In genomic region chr5:10442581-10442980, GRCh38 we compare ENCODE assay signal across 10 cellular contexts. TPM values are rescaled to one million over a fixed set of nuclear protein-coding genes. Genes with fewer than 3 reads are reported as not detected.
DNase-seq lines count a peak whose midpoint lies in the region; ATAC-seq, FAIRE-seq and TF ChIP-seq lines count a peak whose summit lies in the region.
"Had no signal": no experiment of that assay in that cellular context is flagged by ENCODE, and none has a peak within 500 bp of the region (broad histone marks: within the 10 kb centered on the region; RNA-seq: fewer than 3 reads in every experiment).

No MANE protein-coding gene starts in this region.

- H3K36me3 ChIP-seq in CD4-positive, CD25-positive, alpha-beta regulatory T cell (ENCODE audit: control insufficient read depth, insufficient read depth, low read length), result no peaks in the 10 kb centered on the region
- peaks cover 7% of the 10 kb centered on the region; the same call in 1 of the 3 replicates for H3K36me3 ChIP-seq in K562 (ENCODE audit: control insufficient read depth, insufficient read depth, low read length)

- peaks cover 11% of the 10 kb centered on the region for H3K36me3 Mint-ChIP-seq in CD4-positive, CD25-positive, alpha-beta regulatory T cell

- peaks cover 0 to 4% (median 3%) of the 10 kb centered on the region in 7 donors for H3K9me3 Mint-ChIP-seq in CD4-positive, CD25-positive, alpha-beta regulatory T cell

- TF ChIP-seq POLR2A in K562 (conservative IDR thresholded peaks at IDR 0.05), result no peak

- no peak for TF ChIP-seq CTCF in LNCaP clone FGC (IDR thresholded peaks at IDR 0.05; ENCODE audit: control insufficient read depth, extremely low read depth, insufficient read depth)
- TF ChIP-seq CTCF in K562 (IDR thresholded peaks at IDR 0.05 in 2 of 3, conservative IDR thresholded peaks at IDR 0.05 in 1 of 3; ENCODE audit: insufficient read depth in 2 of 3, low read depth in 1 of 3, low read length in 3 of 3), result no peak

- no peaks in the 10 kb centered on the region for H3K9me3 ChIP-seq in CD4-positive, CD25-positive, alpha-beta regulatory T cell (ENCODE audit: control insufficient read depth in 2 of 2, low read length in 2 of 2)
- H3K9me3 ChIP-seq in K562 (replicated peaks; ENCODE audit: control insufficient read depth, insufficient read depth, low read depth, low read length), result no peaks in the 10 kb centered on the region
- H3K9me3 ChIP-seq: mucosa of descending colon had no signal

- H3K4me1 ChIP-seq in CD4-positive, CD25-positive, alpha-beta regulatory T cell (ENCODE audit: control insufficient read depth, insufficient read depth, low read length, poor library complexity, severe bottlenecking), result peaks cover 61% of the 10 kb centered on the region
- peaks cover 26 to 38% of the 10 kb centered on the region in 2 experiments; a peak in 4 of 5 replicates for H3K4me1 ChIP-seq in K562 (replicated peaks in 1 of 2; ENCODE audit: control insufficient read depth in 2 of 2, insufficient read depth in 2 of 2, low read length in 2 of 2)

- no peaks in the 10 kb centered on the region for H4K20me1 ChIP-seq in K562 (replicated peaks; ENCODE audit: control insufficient read depth, insufficient read depth, low read length)

- H3K4me3 Mint-ChIP-seq in CD4-positive, CD25-positive, alpha-beta regulatory T cell, result peak overlapping the region; percentile 87 to 94 (median 90)

- TF ChIP-seq EP300 in K562 (IDR thresholded peaks at IDR 0.05; ENCODE audit: low read length), result no peak

- no peak overlapping the region; the same call in 1 of the 2 replicates for H2AFZ ChIP-seq in K562 (ENCODE audit: low read depth, low read length)

- no peak for FAIRE-seq in K562 (lab: Jason Lieb, UNC)

- CTCF ChIA-PET in K562 (lab: Yijun Ruan, JAX; ENCODE audit: low intra/inter-chr PET ratio), result no interaction called here

- H3K4me1 Mint-ChIP-seq in CD4-positive, CD25-positive, alpha-beta regulatory T cell, result peaks cover 36 to 63% (median 45%) of the 10 kb centered on the region in 4 donors

- intact Hi-C loops in K562 (cut with micrococcal nuclease), result no loop called here
- intact Hi-C loops in left colon (cut with DNase I, micrococcal nuclease), result loop anchor here in 1 of 2 donors (5.0 kb wide), 1 partner anchor 155 kb away; no protein-coding TSS in a partner anchor

- no peak overlapping the region for H3K27ac ChIP-seq in CD4-positive, CD25-positive, alpha-beta regulatory T cell (ENCODE audit: insufficient read depth, low read length, poor library complexity, severe bottlenecking)
- no peak overlapping the region for H3K27ac ChIP-seq in K562 (ENCODE audit: extremely low read depth, low read depth, low read length)

- no peak for ATAC-seq in CD4-positive, CD25-positive, alpha-beta regulatory T cell (ENCODE audit: low read depth in 2 of 2)
- ATAC-seq in K562 (no peak), left colon (no peak), HG03457 (IDR thresholded peaks at IDR 0.05; ENCODE audit: unreplicated experiment) (no peak)

- TF ChIP-seq RAD21 in K562 (CRISPR knock-in tag; conservative IDR thresholded peaks at IDR 0.05 in 1 of 2, IDR thresholded peaks at IDR 0.05 in 1 of 2), result no peak

- no TSS peak for BruUV-seq in K562 (replicated peaks; lab: Mats Ljungman, UMichigan)

- POLR2A ChIA-PET in K562 (lab: Yijun Ruan, JAX), result interaction anchor here (0.9 to 1.4 kb wide), 4 partner anchors 8 to 165 kb away, joined by 3 to 4 read pairs (median 4); no protein-coding TSS in a partner anchor

- peak overlapping the region; percentile 87; the same call in 1 of the 2 replicates for H3K4me2 ChIP-seq in K562 (ENCODE audit: insufficient read depth, low read length)

- peak overlapping the region in 2 of 3 donors; percentile 66 to 76 for H3K27ac Mint-ChIP-seq in CD4-positive, CD25-positive, alpha-beta regulatory T cell

- in situ Hi-C loops in K562 (cut with MboI), result no loop called here

- H3K9ac ChIP-seq in K562 (ENCODE audit: insufficient read depth in 1 of 2, low read depth in 2 of 2, low read length in 2 of 2), result no peak overlapping the region

- DNase-seq in CD4-positive, CD25-positive, alpha-beta regulatory T cell, result no peak
- DNase-seq in LNCaP clone FGC (ENCODE audit: low read depth) (no peak), K562 (ENCODE audit: extremely low read depth in 1 of 4, low spot score in 3 of 4) (no peak), myocyte (ENCODE audit: low read depth) (peak; percentile 58), left colon (no peak), NCI-H1105 treated with DMSO at 0.1 percent for 48 hours (lab: John Stamatoyannopoulos, UW) (no peak)
- DNase-seq in stimulated activated CD4-positive, alpha-beta T cell treated with anti-CD3 and anti-CD28 coated beads, Interleukin-12 subunit alpha, Interleukin-12 subunit beta, amount 100 ng/mL, for 4 hours, result no peak
- DNase-seq: trophoblast cell had no signal

- no peaks in the 10 kb centered on the region for H3K27me3 ChIP-seq in CD4-positive, CD25-positive, alpha-beta regulatory T cell (ENCODE audit: control insufficient read depth, insufficient read depth, low read length)
- no peaks in the 10 kb centered on the region for H3K27me3 ChIP-seq in K562 (ENCODE audit: control insufficient read depth in 2 of 2, insufficient read depth in 2 of 2, low read length in 2 of 2)

- H3K27me3 Mint-ChIP-seq in CD4-positive, CD25-positive, alpha-beta regulatory T cell, result no peaks in the 10 kb centered on the region

- WGBS in K562 (ENCODE audit: insufficient coverage, low coverage, missing lambda C conversion rate), result 17% methylated on average over 4 of the region's 4 CpGs

- H3K4me3 ChIP-seq in CD4-positive, CD25-positive, alpha-beta regulatory T cell (ENCODE audit: low read depth, low read length), result peak overlapping the region; percentile 79
- H3K4me3 ChIP-seq in LNCaP clone FGC (ENCODE audit: low read depth, low read length) (peak overlapping the region; percentile 70), K562 (no peak overlapping the region; the same call in 1 of the 2 replicates)

- no peaks in the 10 kb centered on the region for H3K9me1 ChIP-seq in K562 (ENCODE audit: control insufficient read depth, insufficient read depth, low read length)

- no peaks in the 10 kb centered on the region for H3K79me2 ChIP-seq in K562 (ENCODE audit: control insufficient read depth, insufficient read depth, low read length)

TF ChIP-seq in K562, 482 proteins besides CTCF, POLR2A, EP300 and RAD21:
- TF ChIP-seq ZNF165 (CRISPR knock-in tag; IDR thresholded peaks at IDR 0.05; ENCODE audit: borderline replicate concordance) (no peak), CBX1 (IDR thresholded peaks at IDR 0.05; ENCODE audit: low read depth) (no peak), ZNF444 (CRISPR knock-in tag; IDR thresholded peaks at IDR 0.05) (no peak), ARID2 (IDR thresholded peaks at IDR 0.05) (no peak), EP400 (IDR thresholded peaks at IDR 0.05) (no peak), ZBED1 (IDR thresholded peaks at IDR 0.05) (no peak)
- TF ChIP-seq, protein P1, sequence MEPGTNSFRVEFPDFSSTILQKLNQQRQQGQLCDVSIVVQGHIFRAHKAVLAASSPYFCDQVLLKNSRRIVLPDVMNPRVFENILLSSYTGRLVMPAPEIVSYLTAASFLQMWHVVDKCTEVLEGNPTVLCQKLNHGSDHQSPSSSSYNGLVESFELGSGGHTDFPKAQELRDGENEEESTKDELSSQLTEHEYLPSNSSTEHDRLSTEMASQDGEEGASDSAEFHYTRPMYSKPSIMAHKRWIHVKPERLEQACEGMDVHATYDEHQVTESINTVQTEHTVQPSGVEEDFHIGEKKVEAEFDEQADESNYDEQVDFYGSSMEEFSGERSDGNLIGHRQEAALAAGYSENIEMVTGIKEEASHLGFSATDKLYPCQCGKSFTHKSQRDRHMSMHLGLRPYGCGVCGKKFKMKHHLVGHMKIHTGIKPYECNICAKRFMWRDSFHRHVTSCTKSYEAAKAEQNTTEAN (CRISPR knock-in tag; IDR thresholded peaks at IDR 0.05), result no peak

RNA-seq across cellular contexts. Expression of gene ROPN1L, which starts 0.9 kb away (rescaled TPM):
- total RNA-seq in CD4-positive, CD25-positive, alpha-beta regulatory T cell, result 3.0 TPM
- 10 to 100 TPM in 1 of 4 donors, 1 to 10 TPM in 3; 4.2 to 14.4 (median 7.3) TPM for polyA plus RNA-seq in CD4-positive, CD25-positive, alpha-beta regulatory T cell
- total RNA-seq in K562 (2011; cell fraction: chromatin; rRNA removed; ENCODE audit: low replicate concordance), result 0.92 and 1.7 TPM in 2 replicates
- total RNA-seq in K562 (2011; cell fraction: nucleolus; rRNA removed), result 1.4 and 2.0 TPM in 2 replicates
- 1.3 and 1.9 TPM in 2 replicates for total RNA-seq in K562 (2011; cell fraction: nucleoplasm; rRNA removed)
- total RNA-seq in K562 (2014; rRNA removed), result 0.73 TPM in 1 of 2 replicates, not detected in the other
- total RNA-seq in K562 (2014; rRNA removed; fragmentation: Illumina TruSeq; extraction: Trizol), result 0.19 TPM in 1 of 2 replicates, not detected in the other
- total RNA-seq in K562 (2015; rRNA removed; fragmentation: Illumina TruSeq; extraction: Trizol), result 0.23 TPM in 1 of 2 replicates, not detected in the other
- 0.31 and 0.36 TPM in 2 replicates for total RNA-seq in K562 (2021)
- 0.32 and 0.85 TPM in 2 replicates for polyA plus RNA-seq in K562 (2011; rRNA removed)
- polyA plus RNA-seq in K562 (2011; cell fraction: cytosol; rRNA removed), result 0.41 and 1.2 TPM in 2 replicates
- polyA plus RNA-seq in K562 (2011; cell fraction: nucleus; rRNA removed), result 0.55 and 1.6 TPM in 2 replicates
- 0.40 and 2.4 TPM in 2 replicates for polyA plus RNA-seq in K562 (2012)
- 0.21 and 0.30 TPM in 2 replicates for polyA plus RNA-seq in K562 (2014; fragmentation: Illumina TruSeq; extraction: Trizol)
- polyA plus RNA-seq in K562 (2014; fragmentation: Nextera tagmentation; extraction: Ambion mirVana), result under 1 TPM; 0.04 to 0.13 TPM
- 0.28 and 0.84 TPM in 2 replicates for polyA plus RNA-seq in K562 (2014; rRNA removed)
- polyA minus RNA-seq in K562 (2011; rRNA and poly(A)+ RNA removed), result 0.35 TPM in 1 of 2 replicates, not detected in the other
- polyA minus RNA-seq in K562 (2011; cell fraction: cytosol; rRNA and poly(A)+ RNA removed), result 0.86 TPM in 1 of 2 replicates, not detected in the other
- polyA minus RNA-seq in K562 (2011; cell fraction: nucleus; rRNA and poly(A)+ RNA removed), result 0.89 and 1.5 TPM in 2 replicates
- total RNA-seq in myocyte, result 0.68 and 0.94 TPM in 2 replicates
- 1.9 TPM for polyA plus RNA-seq in myocyte (2012)
- total RNA-seq in left colon, result not detected
- total RNA-seq: mucosa of descending colon had no signal
